In genomic region chr10:1978593-1978992, GRCh38 we compare ENCODE assay signal across 23 cellular contexts.
"Had no signal": no experiment of that assay in that cellular context is flagged by ENCODE, and none has a peak within 500 bp of the region (broad histone marks: within the 10 kb centered on the region; RNA-seq: fewer than 3 reads in every experiment).

No MANE protein-coding gene starts in this region.

- H3K36me3 Mint-ChIP-seq: immature natural killer cell, natural killer cell, type B pancreatic cell, WTC11 had no signal

- ATAC-seq: left lung, natural killer cell, WTC11 had no signal

- DNase-seq: activated CD4-positive, alpha-beta T cell treated with anti-CD3 and anti-CD28 coated beads, Interleukin-2, amount 50 U/mL, for 48 hours; activated naive CD4-positive, alpha-beta T cell treated with anti-CD3 and anti-CD28 coated beads for 36 hours; activated T-cell treated with anti-CD3 and anti-CD28 coated beads, Interleukin-2, amount 50 U/mL, for 48 hours; amygdala; effector CD4-positive, alpha-beta T cell; foreskin melanocyte; glutamatergic neuron; immature natural killer cell; kidney glomerular epithelial cell; left lung; natural killer cell; stimulated activated CD4-positive, alpha-beta T cell treated with anti-CD3 and anti-CD28 coated beads, Interleukin-4, amount 100 ng/mL, for 1 hour; stimulated activated naive CD4-positive, alpha-beta T cell treated with Interleukin-2 at 50 U/mL for 16 hours; T-helper 9 cell had no signal

- H3K4me1 ChIP-seq: left lung, vagina had no signal

- H3K4me3 ChIP-seq: cardiac muscle cell, hepatocyte, left lung, lung, thoracic aorta, vagina had no signal

- FAIRE-seq: endometrium had no signal

- H3K27ac Mint-ChIP-seq: activated naive CD4-positive, alpha-beta T cell treated with anti-CD3 and anti-CD28 coated beads for 36 hours; dendritic cell treated with granulocyte-macrophage colony-stimulating factor and Interleukin-4, amounts not matched to agents 40 ng/mL and 50 ng/mL, for 4 days; immature natural killer cell; natural killer cell; type B pancreatic cell; WTC11 had no signal

- H3K9me3 Mint-ChIP-seq: dendritic cell treated with granulocyte-macrophage colony-stimulating factor and Interleukin-4, amounts not matched to agents 40 ng/mL and 50 ng/mL, for 4 days; type B pancreatic cell had no signal

- H3K27me3 Mint-ChIP-seq: dendritic cell treated with granulocyte-macrophage colony-stimulating factor and Interleukin-4, amounts not matched to agents 40 ng/mL and 50 ng/mL, for 4 days had no signal

- H3K27me3 ChIP-seq: cardiac muscle cell, hepatocyte, left lung, vagina had no signal

- H3K4me1 Mint-ChIP-seq: natural killer cell, WTC11 had no signal

- H3K9me3 ChIP-seq: thoracic aorta, vagina had no signal

- H3K36me3 ChIP-seq: cardiac muscle cell, left lung, thoracic aorta, vagina had no signal

- H3K4me3 Mint-ChIP-seq: activated naive CD4-positive, alpha-beta T cell treated with anti-CD3 and anti-CD28 coated beads for 36 hours; dendritic cell treated with granulocyte-macrophage colony-stimulating factor and Interleukin-4, amounts not matched to agents 40 ng/mL and 50 ng/mL, for 4 days; immature natural killer cell; natural killer cell; type B pancreatic cell; WTC11 had no signal

- H3K27ac ChIP-seq: cardiac muscle cell, hepatocyte, left lung, thoracic aorta, vagina had no signal
